14 cellular contexts compared by ENCODE assay signal in the genomic region with DNA sequence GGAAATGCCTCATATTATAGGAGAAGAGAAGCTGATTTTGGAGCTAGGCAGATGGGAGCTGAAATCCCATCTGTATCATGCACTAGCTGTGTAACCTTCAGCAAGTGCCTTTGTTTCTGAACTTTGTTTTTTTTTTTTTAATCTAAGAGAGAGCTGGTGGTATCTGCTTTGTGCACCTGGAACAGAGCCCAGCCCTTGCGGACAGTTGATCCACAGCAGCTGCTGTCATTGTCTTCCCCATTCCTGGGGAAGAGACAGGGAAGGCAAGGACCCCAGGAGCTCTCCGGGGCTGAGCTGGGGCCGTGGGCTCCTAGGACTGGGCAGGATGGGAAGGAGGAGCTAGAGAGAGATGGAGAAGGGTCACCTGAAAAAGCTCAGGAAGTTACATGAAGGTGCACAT.
"Had no signal": no experiment of that assay in that cellular context is flagged by ENCODE, and none has a peak within 500 bp of the region (broad histone marks: within the 10 kb centered on the region; RNA-seq: fewer than 3 reads in every experiment).

No MANE protein-coding gene starts in this region.

- H3K9me3 ChIP-seq: colonic mucosa, heart right ventricle, sigmoid colon, upper lobe of left lung had no signal

- H3K4me3 ChIP-seq: colonic mucosa, heart right ventricle, sigmoid colon, upper lobe of left lung had no signal

- H3K27me3 ChIP-seq: colonic mucosa, heart right ventricle, sigmoid colon, upper lobe of left lung had no signal

- H3K27ac ChIP-seq: colonic mucosa, heart right ventricle, sigmoid colon, upper lobe of left lung had no signal

- DNase-seq: activated CD4-positive, alpha-beta T cell treated with anti-CD3 and anti-CD28 coated beads, Interleukin-2, amount 50 U/mL, for 4 hours; activated naive CD4-positive, alpha-beta T cell treated with Interleukin-2 at 50 U/mL for 16 hours; activated T-cell treated with anti-CD3 and anti-CD28 coated beads, Interleukin-2, amount 50 U/mL, for 72 hours; caudate nucleus; colonic mucosa; heart right ventricle; naive thymus-derived CD8-positive, alpha-beta T cell; nucleus accumbens; sigmoid colon; stimulated activated CD4-positive, alpha-beta T cell treated with anti-CD3 and anti-CD28 coated beads, Interleukin-4, amount 100 ng/mL, for 1 hour; stimulated activated CD8-positive, alpha-beta memory T cell treated with anti-CD3 and anti-CD28 coated beads, Interleukin-4, amount 100 ng/mL, for 48 hours; stimulated activated naive CD8-positive, alpha-beta T cell treated with anti-CD3 and anti-CD28 coated beads, Interleukin-15, Interleukin-2, amounts not matched to agents 100 U/mL and 50 U/mL, for 24 hours; T-helper 2 cell; upper lobe of left lung had no signal

- ATAC-seq: activated T-cell treated with anti-CD3 and anti-CD28 coated beads, Interleukin-2, amount 50 U/mL, for 72 hours; naive thymus-derived CD8-positive, alpha-beta T cell; stimulated activated naive CD8-positive, alpha-beta T cell treated with anti-CD3 and anti-CD28 coated beads, Interleukin-15, Interleukin-2, amounts not matched to agents 100 U/mL and 50 U/mL, for 24 hours had no signal

- H3K36me3 ChIP-seq: colonic mucosa had no signal
